In the genomic region with DNA sequence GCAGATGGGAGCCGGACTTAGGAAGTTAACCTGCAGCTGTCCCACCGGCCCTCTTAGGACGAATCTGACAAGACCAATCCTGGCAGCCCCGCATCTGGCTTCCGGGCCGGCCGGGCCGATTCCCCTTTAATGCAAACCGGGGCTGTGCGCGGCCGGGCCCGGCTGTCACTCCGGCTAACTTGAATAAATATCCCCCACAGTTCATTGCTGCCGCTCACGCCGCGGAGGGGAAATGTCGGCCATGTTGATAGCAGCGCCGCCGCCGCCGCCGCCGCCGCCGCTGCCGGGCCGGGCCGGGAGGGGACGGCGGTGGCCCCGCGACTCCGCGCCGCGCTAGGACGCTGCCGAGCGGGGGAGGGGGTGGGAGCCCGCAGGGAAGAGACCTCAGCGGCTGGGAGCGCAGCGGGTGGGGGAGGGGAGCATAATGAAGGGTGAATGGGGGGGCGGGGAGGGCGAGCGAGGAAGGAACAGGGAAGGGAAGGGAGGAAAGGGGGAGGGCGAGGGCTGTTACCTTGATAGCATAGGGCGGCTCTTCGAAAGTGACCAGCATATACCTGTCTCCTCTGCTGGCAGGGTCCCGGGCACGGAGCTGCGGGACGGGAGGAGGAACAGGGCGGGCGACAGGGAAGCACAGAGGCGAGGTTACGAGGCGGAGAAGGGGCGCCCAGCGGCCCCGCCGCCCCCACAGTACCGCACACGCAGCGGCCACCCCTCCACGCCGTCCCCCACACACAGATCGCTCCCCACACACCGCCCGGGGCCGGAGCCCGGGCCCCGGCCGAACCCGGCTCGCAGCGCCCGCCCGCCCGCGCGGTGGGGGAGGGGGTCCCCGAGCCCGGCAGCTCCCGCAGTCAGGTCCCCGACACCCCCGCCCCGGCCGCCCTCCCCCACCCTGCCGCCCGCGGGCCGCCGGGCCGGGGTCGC, we compare ENCODE assay signal across 8 cellular contexts. TPM values are rescaled to one million over a fixed set of nuclear protein-coding genes. Genes with fewer than 3 reads are reported as not detected.
DNase-seq lines count a peak whose midpoint lies in the region; ATAC-seq lines count a peak whose summit lies in the region.

No MANE protein-coding gene starts in this region.

- H3K4me3 Mint-ChIP-seq in activated CD8-positive, alpha-beta T cell treated with anti-CD3 and anti-CD28 coated beads, Interleukin-2, amount 10 ng/mL, durations not matched to agents 7 days and 5 days = peak overlapping the region; percentile 94

- no peaks in the 10 kb centered on the region for H3K27me3 Mint-ChIP-seq in activated CD8-positive, alpha-beta T cell treated with anti-CD3 and anti-CD28 coated beads, Interleukin-2, amount 10 ng/mL, durations not matched to agents 7 days and 5 days (ENCODE audit: low read depth)

- peaks cover 39% of the 10 kb centered on the region for H3K4me1 Mint-ChIP-seq in activated CD8-positive, alpha-beta T cell treated with anti-CD3 and anti-CD28 coated beads, Interleukin-2, amount 10 ng/mL, durations not matched to agents 7 days and 5 days (ENCODE audit: low read depth)

- ATAC-seq in GM19035 (IDR thresholded peaks at IDR 0.05; ENCODE audit: unreplicated experiment) (peak; percentile 29), HG03354 (IDR thresholded peaks at IDR 0.05; ENCODE audit: poor library complexity, severe bottlenecking, unreplicated experiment) (peak; percentile 41)
- peak; percentile 17 for ATAC-seq in activated CD8-positive, alpha-beta T cell treated with anti-CD3 and anti-CD28 coated beads, Interleukin-2, amount 10 ng/mL, durations not matched to agents 7 days and 5 days

- CTCF ChIA-PET in activated CD8-positive, alpha-beta T cell treated with anti-CD3 and anti-CD28 coated beads, Interleukin-2, amount 10 ng/mL, durations not matched to agents 7 days and 5 days (lab: Charles Lee) = interaction anchor here (0.9 to 2.4 kb wide), 3 partner anchors 33 to 346 kb away, joined by 3 to 15 read pairs (median 3); no protein-coding TSS in a partner anchor

- DNase-seq in AG20443 (ENCODE audit: low spot score) (peak; percentile 75), NCI-H748 treated with DMSO at 0.1 percent for 48 hours (lab: John Stamatoyannopoulos, UW) (peak; percentile 38), medulla oblongata (ENCODE audit: extremely low spot score) (peak; percentile 70)
- DNase-seq in activated CD8-positive, alpha-beta T cell treated with anti-CD3 and anti-CD28 coated beads, Interleukin-2, amount 10 ng/mL, durations not matched to agents 7 days and 5 days = peak; percentile 87
- DNase-seq in effector CD4-positive, alpha-beta T cell = peak; percentile 64
- peak; percentile 55 to 63 (median 56) for DNase-seq in stimulated activated CD4-positive, alpha-beta T cell treated with anti-CD3 and anti-CD28 coated beads, TNF-alpha, amount 100 ng/mL, for 48 hours (ENCODE audit: low read depth in 3 of 3)

- H3K9me3 Mint-ChIP-seq in activated CD8-positive, alpha-beta T cell treated with anti-CD3 and anti-CD28 coated beads, Interleukin-2, amount 10 ng/mL, durations not matched to agents 7 days and 5 days (ENCODE audit: insufficient read depth) = no peaks in the 10 kb centered on the region

- POLR2A ChIA-PET in activated CD8-positive, alpha-beta T cell treated with anti-CD3 and anti-CD28 coated beads, Interleukin-2, amount 10 ng/mL, durations not matched to agents 7 days and 5 days (lab: Charles Lee) = interaction anchor here (0.7 to 5.5 kb wide), 10 partner anchors 11 to 560 kb away, joined by 3 to 72 read pairs (median 5); a partner anchor contains a TSS

- H3K36me3 Mint-ChIP-seq in activated CD8-positive, alpha-beta T cell treated with anti-CD3 and anti-CD28 coated beads, Interleukin-2, amount 10 ng/mL, durations not matched to agents 7 days and 5 days (ENCODE audit: low read depth) = peaks cover 58% of the 10 kb centered on the region

- peak overlapping the region; percentile 97 for H3K27ac Mint-ChIP-seq in activated CD8-positive, alpha-beta T cell treated with anti-CD3 and anti-CD28 coated beads, Interleukin-2, amount 10 ng/mL, durations not matched to agents 7 days and 5 days

RNA-seq across cellular contexts. Expression of a gene that starts 1.1 kb away (rescaled TPM):
- 10 to 100 TPM; 48.9 to 52.0 TPM for total RNA-seq in activated CD8-positive, alpha-beta T cell treated with anti-CD3 and anti-CD28 coated beads, Interleukin-2, amount 10 ng/mL, durations not matched to agents 7 days and 5 days

Comparison
In these comparisons a context has a peak if more than half of its experiments do, and no peak if none do; other contexts are left out.
1. Peak in every context shown above with its lines: DNase-seq and ATAC-seq.